ENCODE assay signal across 1 cellular context in genomic region chr1:173715538-173715844, GRCh38.
TF ChIP-seq lines count a peak whose summit lies in the region.

No MANE protein-coding gene starts in this region.

TF ChIP-seq in GM12878, 131 proteins besides CTCF, POLR2A, EP300 and RAD21:
- TF ChIP-seq, protein P1, sequence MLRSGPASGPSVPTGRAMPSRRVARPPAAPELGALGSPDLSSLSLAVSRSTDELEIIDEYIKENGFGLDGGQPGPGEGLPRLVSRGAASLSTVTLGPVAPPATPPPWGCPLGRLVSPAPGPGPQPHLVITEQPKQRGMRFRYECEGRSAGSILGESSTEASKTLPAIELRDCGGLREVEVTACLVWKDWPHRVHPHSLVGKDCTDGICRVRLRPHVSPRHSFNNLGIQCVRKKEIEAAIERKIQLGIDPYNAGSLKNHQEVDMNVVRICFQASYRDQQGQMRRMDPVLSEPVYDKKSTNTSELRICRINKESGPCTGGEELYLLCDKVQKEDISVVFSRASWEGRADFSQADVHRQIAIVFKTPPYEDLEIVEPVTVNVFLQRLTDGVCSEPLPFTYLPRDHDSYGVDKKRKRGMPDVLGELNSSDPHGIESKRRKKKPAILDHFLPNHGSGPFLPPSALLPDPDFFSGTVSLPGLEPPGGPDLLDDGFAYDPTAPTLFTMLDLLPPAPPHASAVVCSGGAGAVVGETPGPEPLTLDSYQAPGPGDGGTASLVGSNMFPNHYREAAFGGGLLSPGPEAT (IDR thresholded peaks at IDR 0.05; ENCODE audit: low read depth) = no peak
- TF ChIP-seq IRF4 (IDR thresholded peaks at IDR 0.05; ENCODE audit: low read depth, low read length) = no peak
- TF ChIP-seq ZBED1 (IDR thresholded peaks at IDR 0.05; ENCODE audit: borderline replicate concordance) = no peak
- no peak for TF ChIP-seq ETV6 (conservative IDR thresholded peaks at IDR 0.05 in 1 of 2, IDR thresholded peaks at IDR 0.05 in 1 of 2; ENCODE audit: borderline replicate concordance in 1 of 2, low read depth in 1 of 2)
- TF ChIP-seq RBBP5 (conservative IDR thresholded peaks at IDR 0.05) = no peak
- no peak for TF ChIP-seq BMI1 (IDR thresholded peaks at IDR 0.05; ENCODE audit: borderline replicate concordance)
- no peak for TF ChIP-seq EZH2 (IDR thresholded peaks at IDR 0.05; ENCODE audit: borderline replicate concordance, control insufficient read depth, low read depth, low read length)
- TF ChIP-seq SMAD5 (IDR thresholded peaks at IDR 0.05; ENCODE audit: low read depth) = no peak
- no peak for TF ChIP-seq FOS (IDR thresholded peaks at IDR 0.05; ENCODE audit: borderline replicate concordance, extremely low read depth, insufficient read length)
- no peak for TF ChIP-seq SPI1 (IDR thresholded peaks at IDR 0.05; ENCODE audit: borderline replicate concordance, insufficient read depth, low read depth, low read length)
- TF ChIP-seq ESRRA (IDR thresholded peaks at IDR 0.05; ENCODE audit: low read length) = no peak
